1 cellular context compared by ENCODE assay signal in the genomic region with DNA sequence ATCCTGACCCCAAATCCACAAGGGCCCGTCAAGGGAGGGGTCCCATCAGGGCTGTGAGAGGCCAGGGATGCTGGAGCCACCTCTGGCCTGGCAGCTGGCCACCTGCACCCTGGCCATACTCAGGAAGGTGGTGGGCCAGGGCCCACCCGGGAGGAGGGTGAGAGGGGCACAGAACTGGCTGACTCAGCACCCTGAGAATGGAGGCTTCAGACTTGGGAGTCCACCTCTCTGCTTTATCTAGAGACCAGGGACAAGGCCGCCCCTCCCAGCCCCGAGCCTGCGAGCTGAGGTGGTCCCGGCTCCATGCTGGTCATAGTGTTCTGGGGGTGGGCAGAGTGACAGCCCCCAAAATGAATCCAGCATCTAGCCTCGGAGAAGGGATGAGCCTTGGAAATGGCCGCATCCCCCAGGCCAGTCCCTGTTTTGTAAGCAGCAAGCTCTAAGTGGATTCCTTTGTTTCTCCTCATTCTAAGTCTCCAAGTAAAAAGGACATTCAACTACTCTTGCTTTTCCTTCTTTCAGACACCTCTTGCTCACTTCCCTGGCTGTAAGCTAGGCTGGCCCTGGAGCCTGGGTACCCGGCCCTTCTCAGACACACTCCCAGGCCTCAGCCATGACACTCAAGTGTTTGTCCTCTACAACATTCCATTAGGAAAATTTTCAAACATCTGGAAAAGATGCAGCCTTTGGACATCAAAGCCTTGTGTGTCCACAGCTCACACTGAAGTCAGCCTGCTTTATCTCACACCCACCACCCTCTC.
A peak's percentile ranks its signal among the peaks of the same experiment; 100 is the strongest.
TF ChIP-seq lines count a peak whose summit lies in the region.

No MANE protein-coding gene starts in this region.

TF ChIP-seq in HepG2, 621 proteins besides CTCF, POLR2A, EP300 and RAD21:
- TF ChIP-seq LCORL (IDR thresholded peaks at IDR 0.05) (no peak), LCORL (CRISPR knock-in tag; IDR thresholded peaks at IDR 0.05) (no peak), MAFK (conservative IDR thresholded peaks at IDR 0.05 in 1 of 2, IDR thresholded peaks at IDR 0.05 in 1 of 2; ENCODE audit: low read length in 2 of 2) (peak; percentile 43 to 67; a peak in 2 of 4 replicates)
